Comparison of ENCODE assay signal across 28 cellular contexts in the genomic region with DNA sequence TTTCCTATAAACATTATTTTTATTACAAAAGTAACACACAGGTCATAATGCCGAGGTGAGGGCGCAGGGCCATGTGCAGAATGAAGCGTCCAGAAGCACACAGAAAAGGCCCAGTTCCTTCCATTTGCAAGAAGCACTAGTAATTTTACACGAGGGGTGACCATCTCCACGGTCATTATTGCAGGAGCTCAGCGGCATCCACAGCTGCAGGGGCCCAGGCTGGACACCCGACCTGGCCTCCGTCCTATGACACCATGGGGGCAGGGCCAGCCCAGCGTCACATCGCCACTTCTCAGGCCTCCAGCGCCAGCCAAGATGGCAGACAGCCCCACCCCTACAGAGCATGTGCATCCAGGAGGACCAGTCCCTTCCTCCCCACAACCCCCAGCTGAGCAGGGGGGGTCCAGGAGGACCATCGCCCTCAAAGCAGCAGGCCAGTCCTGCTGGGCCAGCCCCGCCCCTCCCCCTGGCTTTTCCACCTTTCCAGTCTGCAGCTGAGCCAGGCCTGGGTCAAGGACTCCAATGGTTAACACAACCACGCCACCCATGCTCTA. TPM values are rescaled to one million over a fixed set of nuclear protein-coding genes. Genes with fewer than 3 reads are reported as not detected.
DNase-seq lines count a peak whose midpoint lies in the region; ATAC-seq and TF ChIP-seq lines count a peak whose summit lies in the region.
"Had no signal": no experiment of that assay in that cellular context is flagged by ENCODE, and none has a peak within 500 bp of the region (broad histone marks: within the 10 kb centered on the region; RNA-seq: fewer than 3 reads in every experiment).

No MANE protein-coding gene starts in this region.

- peaks cover 10 to 78% (median 52%) of the 10 kb centered on the region in 7 donors for H3K27me3 ChIP-seq in heart right ventricle
- peaks cover 0 to 14% of the 10 kb centered on the region in 2 donors for H3K27me3 ChIP-seq in right atrium auricular region
- H3K27me3 ChIP-seq in hepatocyte = peaks cover 10% of the 10 kb centered on the region
- H3K27me3 ChIP-seq in ascending aorta = peaks cover 33% of the 10 kb centered on the region

- H3K36me3 ChIP-seq in heart right ventricle (peaks cover 0 to 26% (median 0%) of the 10 kb centered on the region in 9 donors), right atrium auricular region (no peaks in the 10 kb centered on the region), hepatocyte (replicated peaks; ENCODE audit: insufficient read depth, low read depth) (no peaks in the 10 kb centered on the region), ascending aorta (no peaks in the 10 kb centered on the region)

- H3K27me3 Mint-ChIP-seq in neural crest cell (ENCODE audit: low read depth) = peaks cover 69% of the 10 kb centered on the region

- H3K79me2 ChIP-seq in hepatocyte = peaks cover 73% of the 10 kb centered on the region

- H3K4me1 Mint-ChIP-seq in neural crest cell = peaks cover 11% of the 10 kb centered on the region

- H3K9me2 ChIP-seq in hepatocyte (replicated peaks; ENCODE audit: insufficient read depth) = no peaks in the 10 kb centered on the region

- ATAC-seq in heart right ventricle (no peak), HG02884 (IDR thresholded peaks at IDR 0.05; ENCODE audit: unreplicated experiment) (no peak)
- ATAC-seq: activated naive CD4-positive, alpha-beta T cell treated with anti-CD3 and anti-CD28 coated beads, Interleukin-2, amount 50 U/mL, for 72 hours had no signal

- no peaks in the 10 kb centered on the region for H3K9me3 Mint-ChIP-seq in neural crest cell

- H3K4me1 ChIP-seq in heart right ventricle (peaks cover 0 to 38% (median 6%) of the 10 kb centered on the region in 9 donors), right atrium auricular region (peaks cover 0 to 28% of the 10 kb centered on the region in 2 donors), hepatocyte (ENCODE audit: insufficient read depth) (no peaks in the 10 kb centered on the region), ascending aorta (peaks cover 6 to 13% of the 10 kb centered on the region in 2 donors)

- H3K27ac ChIP-seq in heart right ventricle (no peak overlapping the region), right atrium auricular region (no peak overlapping the region), hepatocyte (peak overlapping the region; percentile 98), ascending aorta (no peak overlapping the region)
- H3K27ac ChIP-seq: C4-2B, coronary artery had no signal

- H3K9me3 ChIP-seq in heart right ventricle = no peaks in the 10 kb centered on the region
- H3K9me3 ChIP-seq in right atrium auricular region = no peaks in the 10 kb centered on the region
- no peaks in the 10 kb centered on the region for H3K9me3 ChIP-seq in hepatocyte (ENCODE audit: low read depth)
- H3K9me3 ChIP-seq in ascending aorta = no peaks in the 10 kb centered on the region

- H3K4me3 ChIP-seq in heart right ventricle = peak overlapping the region in 7 of 10 donors; percentile 42 to 61 (median 55)
- H3K4me3 ChIP-seq in right atrium auricular region = peak overlapping the region in 1 of 2 donors; percentile 50
- H3K4me3 ChIP-seq in hepatocyte = peak overlapping the region; percentile 85
- no peak overlapping the region for H3K4me3 ChIP-seq in ascending aorta

- WGBS in heart right ventricle, 2 donors = 80 to 81% methylated on average over 14 of the region's 14 CpGs
- 58% methylated on average over 14 of the region's 14 CpGs for WGBS in hepatocyte (ENCODE audit: low lambda C conversion rate, missing lambda C conversion rate)

- H3K36me3 Mint-ChIP-seq in neural crest cell (ENCODE audit: low read depth) = no peaks in the 10 kb centered on the region

- TF ChIP-seq CTCF in heart right ventricle (IDR thresholded peaks at IDR 0.05) (no peak), right atrium auricular region (IDR thresholded peaks at IDR 0.05) (no peak), hepatocyte (IDR thresholded peaks at IDR 0.05; ENCODE audit: poor library complexity) (no peak), neural crest cell (conservative IDR thresholded peaks at IDR 0.05) (no peak), ascending aorta (IDR thresholded peaks at IDR 0.05) (no peak)

- intact Hi-C loops in heart right ventricle (cut with DNase I) = loop anchor here in 2 of 10 donors (5.0 kb wide), 2 partner anchors 33 to 38 kb away; no protein-coding TSS in a partner anchor
- intact Hi-C loops in ascending aorta (cut with DNase I) = no loop called here

- H3K4me2 ChIP-seq in hepatocyte = peak overlapping the region; percentile 81

- H3K27ac Mint-ChIP-seq in neural crest cell (ENCODE audit: unreplicated experiment) = no peak overlapping the region
- H3K27ac Mint-ChIP-seq: activated naive CD4-positive, alpha-beta T cell treated with anti-CD3 and anti-CD28 coated beads, Interleukin-2, amount 50 U/mL, for 72 hours; activated T-helper 1 cell treated with anti-CD3 and anti-CD28 coated beads, Interleukin-12 subunit alpha, Interleukin-12 subunit beta, Interleukin-2, Interleukin-4 antibody, amounts not matched to agents 30 ng/mL and 10 ng/mL and 1 ng/mL, durations not matched to agents 14 hours and 24 hours and 36 hours had no signal

- peak overlapping the region; percentile 20 for H3K4me3 Mint-ChIP-seq in neural crest cell
- H3K4me3 Mint-ChIP-seq: activated T-helper 1 cell treated with anti-CD3 and anti-CD28 coated beads, Interleukin-12 subunit alpha, Interleukin-12 subunit beta, Interleukin-2, Interleukin-4 antibody, amounts not matched to agents 30 ng/mL and 10 ng/mL and 1 ng/mL, durations not matched to agents 14 hours and 24 hours and 36 hours had no signal

- DNase-seq in heart right ventricle (peak in 1 of 2 donors; percentile 10), right atrium auricular region (ENCODE audit: low spot score) (no peak), hepatocyte (ENCODE audit: low spot score) (peak; percentile 46), neural crest cell (ENCODE audit: low read depth, low spot score) (no peak), SIG-M5 treated with dmso at 0.1 percent for 504 hours (lab: John Stamatoyannopoulos, UW; ENCODE audit: unreplicated experiment) (no peak), ascending aorta (ENCODE audit: low spot score in 2 of 2) (no peak), NOMO-1 (lab: John Stamatoyannopoulos, UW; ENCODE audit: unreplicated experiment in 2 of 2) (no peak)
- DNase-seq: activated CD4-positive, CD25-positive, alpha-beta regulatory T cell treated with anti-CD3 and anti-CD28 coated beads, Interleukin-2, amount 50 U/mL, for 72 hours; activated CD8-positive, alpha-beta memory T cell treated with anti-CD3 and anti-CD28 coated beads for 24 hours; DMS153; GF-D8; hypothalamus; mesendoderm; NCI-H1417 treated with DMSO at 0.1 percent for 48 hours; NCI-H2107; NCI-H510A treated with DMSO at 0.1 percent for 48 hours; RPMI8226; stimulated activated CD8-positive, alpha-beta memory T cell treated with anti-CD3 and anti-CD28 coated beads, Interleukin-4, amount 100 ng/mL, for 48 hours; T1000 had no signal

- H2AFZ ChIP-seq in hepatocyte = no peak overlapping the region

- H4K20me1 ChIP-seq in hepatocyte (ENCODE audit: insufficient read depth, poor library complexity, severe bottlenecking) = peaks cover 72% of the 10 kb centered on the region

RNA-seq across cellular contexts. Expression of gene IGF2, which starts 3.5 kb away (rescaled TPM):
- total RNA-seq in heart right ventricle (100 to 1,000 TPM in 3 of 10 donors, 10 to 100 TPM in 7; 68.8 to 195 (median 81.6) TPM), right atrium auricular region (10 to 100 TPM; 43.2 to 61.9 TPM), hepatocyte (1,323 and 1,507 TPM in 2 replicates), neural crest cell (19.0 and 20.1 TPM in 2 replicates), ascending aorta (124 TPM)
- polyA plus RNA-seq in heart right ventricle (10 to 100 TPM; 36.0 to 85.9 TPM), hepatocyte (2,911 and 3,175 TPM in 2 replicates)
- polyA plus RNA-seq: neural cell had no signal

RNA-seq across cellular contexts. Expression of gene INS, which starts 25.3 kb away (rescaled TPM):
- total RNA-seq in heart right ventricle = 1 to 10 TPM in 1 of 10 donors, under 1 TPM in 1, not detected in 8; 0.76 to 1.0 TPM
- polyA plus RNA-seq in heart right ventricle = 1 to 10 TPM in 1 of 2 donors, not detected in 1; 3.3 TPM
- total RNA-seq in right atrium auricular region = not detected
- not detected in 2 replicates for total RNA-seq in hepatocyte
- polyA plus RNA-seq in hepatocyte = not detected in 2 replicates
- total RNA-seq in neural crest cell = not detected in 2 replicates
- total RNA-seq in ascending aorta = not detected
- total RNA-seq: A673; activated naive CD4-positive, alpha-beta T cell treated with anti-CD3 and anti-CD28 coated beads, Interleukin-2, amount 50 U/mL, for 72 hours; activated T-helper 1 cell treated with anti-CD3 and anti-CD28 coated beads, Interleukin-12 subunit alpha, Interleukin-12 subunit beta, Interleukin-2, Interleukin-4 antibody, amounts not matched to agents 30 ng/mL and 10 ng/mL and 1 ng/mL, durations not matched to agents 14 hours and 24 hours and 36 hours; endothelial cell of umbilical vein; MCF 10A had no signal
- polyA plus RNA-seq: endothelial cell of umbilical vein, neural cell had no signal

RNA-seq across cellular contexts. Expression of gene TH, which starts 35.9 kb away (rescaled TPM):
- total RNA-seq in heart right ventricle = not detected
- under 1 TPM; 0.14 to 0.15 TPM for polyA plus RNA-seq in heart right ventricle
- not detected for total RNA-seq in right atrium auricular region
- total RNA-seq in hepatocyte = 0.92 and 2.6 TPM in 2 replicates
- 5.6 and 15.3 TPM in 2 replicates for polyA plus RNA-seq in hepatocyte
- 0.61 and 0.68 TPM in 2 replicates for total RNA-seq in neural crest cell
- not detected for total RNA-seq in ascending aorta
- total RNA-seq: A673; activated naive CD4-positive, alpha-beta T cell treated with anti-CD3 and anti-CD28 coated beads, Interleukin-2, amount 50 U/mL, for 72 hours; activated T-helper 1 cell treated with anti-CD3 and anti-CD28 coated beads, Interleukin-12 subunit alpha, Interleukin-12 subunit beta, Interleukin-2, Interleukin-4 antibody, amounts not matched to agents 30 ng/mL and 10 ng/mL and 1 ng/mL, durations not matched to agents 14 hours and 24 hours and 36 hours; endothelial cell of umbilical vein had no signal
- polyA plus RNA-seq: endothelial cell of umbilical vein had no signal

Comparison
In these comparisons a context has a peak if more than half of its experiments do, and no peak if none do; other contexts are left out.
1. H3K4me3 ChIP-seq: peak in heart right ventricle (7 of 10) and hepatocyte (single experiment); none in ascending aorta (0 of 2).